ENCODE assay signal across 23 cellular contexts in genomic region chr15:84889991-84890669, GRCh38. TPM values are rescaled to one million over a fixed set of nuclear protein-coding genes. Genes with fewer than 3 reads are reported as not detected.
DNase-seq lines count a peak whose midpoint lies in the region; ATAC-seq, FAIRE-seq and TF ChIP-seq lines count a peak whose summit lies in the region.
"Had no signal": no experiment of that assay in that cellular context is flagged by ENCODE, and none has a peak within 500 bp of the region (broad histone marks: within the 10 kb centered on the region; RNA-seq: fewer than 3 reads in every experiment).

No MANE protein-coding gene starts in this region.

- H3K4me2 ChIP-seq in HepG2 (ENCODE audit: low read depth, low read length) (no peak overlapping the region), K562 (ENCODE audit: insufficient read depth, low read length) (no peak overlapping the region)
- H3K4me2 ChIP-seq: A549 had no signal

- 98% methylated on average over 4 of the region's 6 CpGs for WGBS in HepG2 (ENCODE audit: low lambda C conversion rate)
- 93% methylated on average over 3 of the region's 6 CpGs for WGBS in right lobe of liver (ENCODE audit: insufficient coverage, low coverage, low lambda C conversion rate, missing lambda C conversion rate)
- WGBS in K562 (ENCODE audit: insufficient coverage, low coverage, missing lambda C conversion rate), result 21% methylated on average over 6 of the region's 6 CpGs

- H3K4me1 ChIP-seq in HepG2 (ENCODE audit: insufficient read depth, low read length), result peaks cover 34% of the 10 kb centered on the region
- peaks cover 0 to 17% (median 3%) of the 10 kb centered on the region in 4 donors for H3K4me1 ChIP-seq in right lobe of liver
- H3K4me1 ChIP-seq in K562 (replicated peaks in 1 of 2; ENCODE audit: control insufficient read depth in 2 of 2, insufficient read depth in 2 of 2, low read length in 2 of 2), result peaks cover 0 to 10% of the 10 kb centered on the region in 2 experiments; a peak in 2 of 5 replicates
- no peaks in the 10 kb centered on the region for H3K4me1 ChIP-seq in upper lobe of right lung
- H3K4me1 ChIP-seq: Caco-2 had no signal

- H3K27ac ChIP-seq in HepG2 (ENCODE audit: extremely low read length, insufficient read depth, low read length), result no peak overlapping the region
- H3K27ac ChIP-seq in right lobe of liver, result no peak overlapping the region
- H3K27ac ChIP-seq in K562 (ENCODE audit: extremely low read depth, low read depth, low read length), result no peak overlapping the region
- no peak overlapping the region for H3K27ac ChIP-seq in upper lobe of right lung

- H3K9me3 ChIP-seq in HepG2 (ENCODE audit: low read length) (no peaks in the 10 kb centered on the region), right lobe of liver (no peaks in the 10 kb centered on the region), K562 (replicated peaks; ENCODE audit: control insufficient read depth, insufficient read depth, low read depth, low read length) (no peaks in the 10 kb centered on the region), upper lobe of right lung (no peaks in the 10 kb centered on the region)
- H3K9me3 ChIP-seq: A549, Caco-2, MG63 had no signal

- no peak for TF ChIP-seq CTCF in HepG2 (CRISPR knock-in tag; IDR thresholded peaks at IDR 0.05)
- TF ChIP-seq CTCF in right lobe of liver (IDR thresholded peaks at IDR 0.05), result no peak
- peak; percentile 32 to 61 (median 48); a peak in 5 of 6 replicates for TF ChIP-seq CTCF in K562 (IDR thresholded peaks at IDR 0.05 in 2 of 3, conservative IDR thresholded peaks at IDR 0.05 in 1 of 3; ENCODE audit: insufficient read depth in 2 of 3, low read depth in 1 of 3, low read length in 3 of 3)
- TF ChIP-seq CTCF in upper lobe of right lung (IDR thresholded peaks at IDR 0.05), result no peak

- H2AFZ ChIP-seq in HepG2 (ENCODE audit: low read length) (no peak overlapping the region), K562 (ENCODE audit: low read depth, low read length) (no peak overlapping the region)

- DNase-seq in HepG2 (ENCODE audit: low spot score) (no peak), right lobe of liver (no peak), SK-MEL-5 (ENCODE audit: low read depth, low spot score) (peak; percentile 23), K562 (ENCODE audit: extremely low read depth in 1 of 4, low spot score in 3 of 4) (peak in 1 of 4 experiments; percentile 59), upper lobe of right lung (peak; percentile 39), NCI-H2171 treated with DMSO at 0.1 percent for 48 hours (lab: John Stamatoyannopoulos, UW) (no peak), medulla oblongata (ENCODE audit: extremely low spot score) (no peak)
- DNase-seq: Caco-2; CD4-positive, alpha-beta T cell; GOT3; Karpas-422; MG63; NCI-H1105; NCI-H1694; NCI-H2081 treated with DMSO at 0.1 percent for 48 hours; PC-3; RPMI8226; SHP77 treated with DMSO at 0.1 percent for 48 hours had no signal

- no peak for TF ChIP-seq POLR2A in HepG2 (IDR thresholded peaks at IDR 0.05; ENCODE audit: insufficient read depth in 1 of 2, low read depth in 2 of 2, low read length in 2 of 2)
- TF ChIP-seq POLR2A in right lobe of liver (IDR thresholded peaks at IDR 0.05), result no peak
- no peak for TF ChIP-seq POLR2A in K562 (conservative IDR thresholded peaks at IDR 0.05)

- intact Hi-C loops in HepG2 (cut with micrococcal nuclease; ENCODE audit: unreplicated experiment) (no loop called here), right lobe of liver (cut with DNase I) (loop anchor here in 1 of 2 donors (10.0 kb wide), 1 partner anchor 235 kb away; the partner anchor contains the start of genes NMB and WDR73), K562 (cut with micrococcal nuclease) (loop anchor here (10.0 kb wide), 1 partner anchor 155 kb away; no protein-coding TSS in a partner anchor), upper lobe of right lung (cut with DNase I) (no loop called here)

- H3K27me3 ChIP-seq in HepG2 (ENCODE audit: control insufficient read depth in 1 of 2, insufficient read depth in 2 of 2, low read length in 2 of 2) (no peaks in the 10 kb centered on the region; a peak in 1 of 5 replicates), right lobe of liver (no peaks in the 10 kb centered on the region), K562 (ENCODE audit: control insufficient read depth in 2 of 2, insufficient read depth in 2 of 2, low read length in 2 of 2) (peaks cover 10 to 36% of the 10 kb centered on the region in 2 experiments; a peak in 4 of 5 replicates), upper lobe of right lung (no peaks in the 10 kb centered on the region)
- H3K27me3 ChIP-seq: MG63 had no signal

- in situ Hi-C loops in HepG2 (cut with HindIII; ENCODE audit: extremely low pct_ligation_motif_present, low pct_unique_long_range_greater_than_20kb) (no loop called here), SK-MEL-5 (cut with HindIII; ENCODE audit: low pct_unique_long_range_greater_than_20kb, low sequenced_read_pairs) (no loop called here), K562 (cut with MboI) (loop anchor here (25.0 kb wide), 1 partner anchor 303 kb away; no protein-coding TSS in a partner anchor)

- POLR2A ChIA-PET in HepG2 (lab: Yijun Ruan, JAX), result no interaction called here
- POLR2A ChIA-PET in K562 (lab: Yijun Ruan, JAX), result no interaction called here

- TF ChIP-seq EP300 in HepG2 (IDR thresholded peaks at IDR 0.05; ENCODE audit: low read depth in 2 of 2, low read length in 2 of 2), result no peak
- TF ChIP-seq EP300 in HepG2 (CRISPR knock-in tag; IDR thresholded peaks at IDR 0.05; ENCODE audit: borderline replicate concordance), result no peak
- TF ChIP-seq EP300 in K562 (IDR thresholded peaks at IDR 0.05; ENCODE audit: low read length), result no peak

- H3K79me2 ChIP-seq in HepG2 (ENCODE audit: insufficient read depth, low read length) (no peaks in the 10 kb centered on the region), K562 (ENCODE audit: control insufficient read depth, insufficient read depth, low read length) (no peaks in the 10 kb centered on the region)

- H3K9ac ChIP-seq in HepG2 (ENCODE audit: insufficient read depth, low read depth, low read length), result no peak overlapping the region
- no peak overlapping the region for H3K9ac ChIP-seq in K562 (ENCODE audit: insufficient read depth in 1 of 2, low read depth in 2 of 2, low read length in 2 of 2)

- no peaks in the 10 kb centered on the region for H3K9me1 ChIP-seq in K562 (ENCODE audit: control insufficient read depth, insufficient read depth, low read length)

- H4K20me1 ChIP-seq in HepG2 (ENCODE audit: insufficient read depth, low read length) (no peaks in the 10 kb centered on the region), K562 (replicated peaks; ENCODE audit: control insufficient read depth, insufficient read depth, low read length) (no peaks in the 10 kb centered on the region)

- BruUV-seq in HepG2 (replicated peaks; lab: Mats Ljungman, UMichigan) (no TSS peak), K562 (replicated peaks; lab: Mats Ljungman, UMichigan) (no TSS peak)

- H3K4me3 ChIP-seq in HepG2 (replicated peaks in 1 of 3; ENCODE audit: insufficient read depth in 1 of 3, low read depth in 2 of 3, low read length in 3 of 3) (no peak overlapping the region), right lobe of liver (no peak overlapping the region), K562 (no peak overlapping the region), upper lobe of right lung (no peak overlapping the region)
- H3K4me3 ChIP-seq: A549, MG63 had no signal

- no peaks in the 10 kb centered on the region for H3K36me3 ChIP-seq in HepG2 (replicated peaks in 1 of 2; ENCODE audit: control insufficient read depth in 1 of 2, insufficient read depth in 2 of 2, low read length in 2 of 2)
- peaks cover 0 to 21% (median 10%) of the 10 kb centered on the region in 4 donors for H3K36me3 ChIP-seq in right lobe of liver
- H3K36me3 ChIP-seq in K562 (ENCODE audit: control insufficient read depth, insufficient read depth, low read length), result no peaks in the 10 kb centered on the region
- H3K36me3 ChIP-seq in upper lobe of right lung, result no peaks in the 10 kb centered on the region
- H3K36me3 ChIP-seq: MG63 had no signal

- TF ChIP-seq RAD21 in HepG2 (CRISPR knock-in tag; IDR thresholded peaks at IDR 0.05), result no peak
- peak in 1 of 2 experiments; percentile 36; a peak in 2 of 4 replicates for TF ChIP-seq RAD21 in K562 (CRISPR knock-in tag; conservative IDR thresholded peaks at IDR 0.05 in 1 of 2, IDR thresholded peaks at IDR 0.05 in 1 of 2)

- CTCF ChIA-PET in HepG2 (lab: Yijun Ruan, JAX; ENCODE audit: low intra/inter-chr PET ratio, low total read pairs) (no interaction called here), K562 (lab: Yijun Ruan, JAX; ENCODE audit: low intra/inter-chr PET ratio) (interaction anchor here (0.6 kb wide), 1 partner anchor 315 kb away, joined by 5 read pairs; no protein-coding TSS in a partner anchor)

- no peak for FAIRE-seq in HepG2 (lab: Jason Lieb, UNC)
- peak; percentile 44 for FAIRE-seq in K562 (lab: Jason Lieb, UNC)
- FAIRE-seq: A549, G401.6 had no signal

- no peak for ATAC-seq in HepG2
- ATAC-seq in right lobe of liver, result no peak
- peak; percentile 87 for ATAC-seq in K562
- no peak for ATAC-seq in upper lobe of right lung
- no peak for ATAC-seq in GM18909 (IDR thresholded peaks at IDR 0.05; ENCODE audit: poor library complexity, unreplicated experiment)
- ATAC-seq: A549, PC-3, SK-N-SH treated with all-trans-retinoic acid at 6 μM for 48 hours had no signal

RNA-seq across cellular contexts. Expression of gene SLC28A1, which starts 5.7 kb away (rescaled TPM):
- total RNA-seq in HepG2 (2016; rRNA removed; fragmentation: Illumina TruSeq; extraction: Trizol) (0.31 and 0.39 TPM in 2 replicates), right lobe of liver (10 to 100 TPM; 33.2 to 75.4 (median 49.9) TPM), K562 (2014; rRNA removed) (not detected in 2 replicates), K562 (2014; rRNA removed; fragmentation: Illumina TruSeq; extraction: Trizol) (not detected in 2 replicates), K562 (2015; rRNA removed; fragmentation: Illumina TruSeq; extraction: Trizol) (not detected in 2 replicates), K562 (2021) (not detected in 2 replicates), upper lobe of right lung (not detected)
- total RNA-seq in HepG2 (2016; cell fraction: cytosol; rRNA removed; fragmentation: Illumina TruSeq; extraction: Trizol; ENCODE audit: low read depth), result not detected in 2 replicates
- total RNA-seq in HepG2 (2016; cell fraction: insoluble cytoplasmic fraction; rRNA removed; fragmentation: Illumina TruSeq; extraction: Trizol), result 0.21 and 0.43 TPM in 2 replicates
- 0.14 and 0.15 TPM in 2 replicates for total RNA-seq in HepG2 (2016; cell fraction: membrane; rRNA removed; fragmentation: Illumina TruSeq; extraction: Trizol)
- 0.28 and 0.59 TPM in 2 replicates for total RNA-seq in HepG2 (2016; cell fraction: nucleus; rRNA removed; fragmentation: Illumina TruSeq; extraction: Trizol)
- polyA plus RNA-seq in HepG2 (2011; rRNA removed) (5.8 and 8.6 TPM in 2 replicates), K562 (2011; rRNA removed) (not detected in 2 replicates), K562 (2014; fragmentation: Illumina TruSeq; extraction: Trizol) (not detected in 2 replicates), K562 (2014; fragmentation: Nextera tagmentation; extraction: Ambion mirVana) (under 1 TPM in 1 of 2 experiments, not detected in 1; 0.04 TPM), K562 (2014; rRNA removed) (not detected in 2 replicates)
- 3.5 and 4.1 TPM in 2 replicates for polyA plus RNA-seq in HepG2 (2011; cell fraction: cytosol; rRNA removed)
- 15.9 and 18.6 TPM in 2 replicates for polyA plus RNA-seq in HepG2 (2011; cell fraction: nucleus; rRNA removed)
- 4.6 and 13.0 TPM in 2 replicates for polyA plus RNA-seq in HepG2 (2012)
- 0.06 TPM in 1 of 2 replicates, not detected in the other for polyA plus RNA-seq in HepG2 (2016; cell fraction: cytosol; fragmentation: Illumina TruSeq; extraction: Trizol; ENCODE audit: low read depth)
- polyA plus RNA-seq in HepG2 (2016; cell fraction: insoluble cytoplasmic fraction; fragmentation: Illumina TruSeq; extraction: Trizol; ENCODE audit: low read depth), result 0.19 and 0.36 TPM in 2 replicates
- 0.09 and 0.14 TPM in 2 replicates for polyA plus RNA-seq in HepG2 (2016; cell fraction: membrane; fragmentation: Illumina TruSeq; extraction: Trizol; ENCODE audit: low read depth)
- polyA plus RNA-seq in HepG2 (2016; cell fraction: nucleus; fragmentation: Illumina TruSeq; extraction: Trizol; ENCODE audit: insufficient read depth, low read depth), result 0.67 and 1.0 TPM in 2 replicates
- polyA minus RNA-seq in HepG2 (2011; rRNA and poly(A)+ RNA removed; ENCODE audit: low replicate concordance), result 15.2 TPM in 1 of 2 replicates, not detected in the other
- polyA minus RNA-seq in HepG2 (2011; cell fraction: cytosol; rRNA and poly(A)+ RNA removed), result 2.1 and 2.8 TPM in 2 replicates
- polyA minus RNA-seq in HepG2 (2011; cell fraction: nucleus; rRNA and poly(A)+ RNA removed), result 8.0 and 10.1 TPM in 2 replicates
- not detected in 2 replicates for total RNA-seq in SK-MEL-5 (2014; rRNA removed; shearing (Covaris generic))
- polyA plus RNA-seq in SK-MEL-5 (2015; cell fraction: cytosol; rRNA removed), result not detected in 2 replicates
- polyA plus RNA-seq in SK-MEL-5 (2015; cell fraction: nucleus; rRNA removed), result not detected in 2 replicates
- total RNA-seq in K562 (2011; cell fraction: chromatin; rRNA removed; ENCODE audit: low replicate concordance), result 0.14 TPM in 1 of 2 replicates, not detected in the other
- 0.26 TPM in 1 of 2 replicates, not detected in the other for total RNA-seq in K562 (2011; cell fraction: nucleolus; rRNA removed)
- total RNA-seq in K562 (2011; cell fraction: nucleoplasm; rRNA removed), result 0.15 TPM in 1 of 2 replicates, not detected in the other
- polyA plus RNA-seq in K562 (2011; cell fraction: cytosol; rRNA removed), result 0.06 TPM in 1 of 2 replicates, not detected in the other
- 0.06 TPM in 1 of 2 replicates, not detected in the other for polyA plus RNA-seq in K562 (2011; cell fraction: nucleus; rRNA removed)
- not detected in 2 replicates for polyA plus RNA-seq in K562 (2012)
- not detected in 2 replicates for polyA minus RNA-seq in K562 (2011; rRNA and poly(A)+ RNA removed)
- not detected in 2 replicates for polyA minus RNA-seq in K562 (2011; cell fraction: cytosol; rRNA and poly(A)+ RNA removed)
- polyA minus RNA-seq in K562 (2011; cell fraction: nucleus; rRNA and poly(A)+ RNA removed), result not detected in 2 replicates
- total RNA-seq: Caco-2; CD4-positive, alpha-beta T cell; NCI-H460 had no signal

Comparison
In these comparisons a context has a peak if more than half of its experiments do, and no peak if none do; other contexts are left out.
1. RNA of gene SLC28A1, which starts 5.7 kb away (total RNA-seq): 33.2 to 75.4 TPM in right lobe of liver; 0.14 to 0.59 TPM in HepG2, not detected in SK-MEL-5, 0.14 to 0.26 TPM in K562 and not detected in upper lobe of right lung (single experiment); every median in the first group is over 10 times any median in the second.
2. DNase-seq: peak in SK-MEL-5 (single experiment) and upper lobe of right lung (single experiment); none in HepG2 (single experiment), right lobe of liver (0 of 3), NCI-H2171 treated with DMSO at 0.1 percent for 48 hours (single experiment) and medulla oblongata (single experiment).
3. CTCF ChIP-seq: peak in K562 (3 of 3); none in HepG2 (single experiment), right lobe of liver (0 of 4) and upper lobe of right lung (single experiment).
4. Of the 241 proteins assayed by ChIP-seq in both HepG2 and K562: peak only in HepG2: none; only in K562: CREM, CTCF and SMC3; in both: none; in neither: 237; mixed calls (peak in some experiments, not most) for 1.